In genomic region chr9:107367727-107368502, GRCh38 we compare ENCODE assay signal across 1 cellular context.
TF ChIP-seq lines count a peak whose summit lies in the region.

No MANE protein-coding gene starts in this region.

TF ChIP-seq in HepG2, 621 proteins besides CTCF, POLR2A, EP300 and RAD21 (continues in another document):
- 0 out of 2 replicates have a peak, but pooled peaks have one; percentile 9 for TF ChIP-seq ELF3 (CRISPR knock-in tag; IDR thresholded peaks at IDR 0.05)
- peak; percentile 66 for TF ChIP-seq ZBTB7A (CRISPR knock-in tag; IDR thresholded peaks at IDR 0.05)
- TF ChIP-seq MYPOP (CRISPR knock-in tag; IDR thresholded peaks at IDR 0.05) = 0 out of 2 replicates have a peak, but pooled peaks have one; percentile 45
- TF ChIP-seq ZNF317 (CRISPR knock-in tag; IDR thresholded peaks at IDR 0.05) = 0 out of 2 replicates have a peak, but pooled peaks have one; percentile 54
- TF ChIP-seq TFAP4 (IDR thresholded peaks at IDR 0.05; ENCODE audit: borderline replicate concordance, low read depth) = peak; percentile 88
- TF ChIP-seq CEBPZ (IDR thresholded peaks at IDR 0.05; ENCODE audit: low read length) = no peak
- no peak for TF ChIP-seq TRIM24 (CRISPR knock-in tag; IDR thresholded peaks at IDR 0.05)
- TF ChIP-seq ZNF772 (CRISPR knock-in tag; IDR thresholded peaks at IDR 0.05) = peak; percentile 14; the same call in 1 of the 2 replicates
- TF ChIP-seq SAP130 (CRISPR knock-in tag; IDR thresholded peaks at IDR 0.05; ENCODE audit: low read depth) = peak; percentile 73
- TF ChIP-seq SRY (CRISPR knock-in tag; IDR thresholded peaks at IDR 0.05) = 0 out of 2 replicates have a peak, but pooled peaks have one; percentile 38
- TF ChIP-seq ZNF558 (CRISPR knock-in tag; IDR thresholded peaks at IDR 0.05; ENCODE audit: borderline replicate concordance) = no peak
- TF ChIP-seq HMG20A (CRISPR knock-in tag; IDR thresholded peaks at IDR 0.05; ENCODE audit: borderline replicate concordance) = peak; percentile 72; the same call in 1 of the 2 replicates
- TF ChIP-seq ZSCAN9 (CRISPR knock-in tag; IDR thresholded peaks at IDR 0.05; ENCODE audit: borderline replicate concordance) = 0 out of 2 replicates have a peak, but pooled peaks have one; percentile 33
- peak; percentile 35; the same call in 1 of the 2 replicates for TF ChIP-seq KDM2A (CRISPR knock-in tag; IDR thresholded peaks at IDR 0.05; ENCODE audit: borderline replicate concordance, low read depth)
- no peak for TF ChIP-seq ZNF33A (CRISPR knock-in tag; IDR thresholded peaks at IDR 0.05; ENCODE audit: borderline replicate concordance)
- TF ChIP-seq MLX (CRISPR knock-in tag; IDR thresholded peaks at IDR 0.05) = no peak
- TF ChIP-seq ZNF607 (CRISPR knock-in tag; IDR thresholded peaks at IDR 0.05; ENCODE audit: borderline replicate concordance) = 0 out of 2 replicates have a peak, but pooled peaks have one; percentile 39
- peak; percentile 83 for TF ChIP-seq TEAD3 (CRISPR knock-in tag; optimal IDR thresholded peaks at IDR 0.05; ENCODE audit: borderline replicate concordance)
- peak; percentile 81 for TF ChIP-seq FOSL2 (CRISPR knock-in tag; IDR thresholded peaks at IDR 0.05)
- no peak for TF ChIP-seq KDM1A (CRISPR knock-in tag; IDR thresholded peaks at IDR 0.05)
- TF ChIP-seq FOXK1 (CRISPR knock-in tag; IDR thresholded peaks at IDR 0.05; ENCODE audit: borderline replicate concordance, low read depth) = peak; percentile 18; the same call in 1 of the 2 replicates
- peak; percentile 37; the same call in 1 of the 2 replicates for TF ChIP-seq GATAD1 (CRISPR knock-in tag; IDR thresholded peaks at IDR 0.05)
- peak; percentile 17; the same call in 1 of the 2 replicates for TF ChIP-seq ZNF205 (CRISPR knock-in tag; IDR thresholded peaks at IDR 0.05)
- TF ChIP-seq FOXA1 (IDR thresholded peaks at IDR 0.05) = no peak
- TF ChIP-seq FOXA1 (CRISPR knock-in tag; IDR thresholded peaks at IDR 0.05) = peak; percentile 80
- peak; percentile 79 for TF ChIP-seq HMG20B (CRISPR knock-in tag; conservative IDR thresholded peaks at IDR 0.05)
- TF ChIP-seq JARID2 (CRISPR knock-in tag; IDR thresholded peaks at IDR 0.05; ENCODE audit: insufficient replicate concordance) = no peak
- TF ChIP-seq ZNF121 (CRISPR knock-in tag; IDR thresholded peaks at IDR 0.05) = 0 out of 2 replicates have a peak, but pooled peaks have one; percentile 38
- peak; percentile 69; the same call in 1 of the 2 replicates for TF ChIP-seq ZNF24 (IDR thresholded peaks at IDR 0.05)
- no peak for TF ChIP-seq IKZF4 (CRISPR knock-in tag; IDR thresholded peaks at IDR 0.05; ENCODE audit: borderline replicate concordance, low read depth, not compliant biosample characterization)
- 0 out of 2 replicates have a peak, but pooled peaks have one; percentile 44 for TF ChIP-seq ZNF329 (CRISPR knock-in tag; IDR thresholded peaks at IDR 0.05; ENCODE audit: low read depth)
- 0 out of 2 replicates have a peak, but pooled peaks have one; percentile 33 for TF ChIP-seq ZNF335 (CRISPR knock-in tag; IDR thresholded peaks at IDR 0.05)
- TF ChIP-seq HDAC1 (CRISPR knock-in tag; IDR thresholded peaks at IDR 0.05) = peak; percentile 70
- peak; percentile 30; the same call in 1 of the 2 replicates for TF ChIP-seq HDAC2 (CRISPR knock-in tag; IDR thresholded peaks at IDR 0.05)
- peak; percentile 68; the same call in 1 of the 2 replicates for TF ChIP-seq PAXIP1 (CRISPR knock-in tag; conservative IDR thresholded peaks at IDR 0.05)
- TF ChIP-seq TBX2 (CRISPR knock-in tag; IDR thresholded peaks at IDR 0.05; ENCODE audit: borderline replicate concordance) = peak; percentile 50; the same call in 1 of the 2 replicates
- no peak for TF ChIP-seq SYNCRIP (IDR thresholded peaks at IDR 0.05; ENCODE audit: insufficient read depth, low read depth, low read length)
- peak; percentile 65; the same call in 1 of the 2 replicates for TF ChIP-seq PHF21A (CRISPR knock-in tag; IDR thresholded peaks at IDR 0.05)
- TF ChIP-seq NR3C1 (CRISPR knock-in tag; IDR thresholded peaks at IDR 0.05) = no peak
- TF ChIP-seq BHLHE40 (IDR thresholded peaks at IDR 0.05; ENCODE audit: low read length) = peak; percentile 28; the same call in 1 of the 2 replicates
- TF ChIP-seq PITX1 (CRISPR knock-in tag; IDR thresholded peaks at IDR 0.05) = peak; percentile 39; the same call in 1 of the 2 replicates
- TF ChIP-seq MTA1 (CRISPR knock-in tag; IDR thresholded peaks at IDR 0.05; ENCODE audit: borderline replicate concordance) = peak; percentile 31; the same call in 1 of the 2 replicates
- peak; percentile 18; the same call in 1 of the 2 replicates for TF ChIP-seq ARID4A (CRISPR knock-in tag; IDR thresholded peaks at IDR 0.05; ENCODE audit: borderline replicate concordance)
- peak; percentile 21; the same call in 1 of the 2 replicates for TF ChIP-seq THAP11 (CRISPR knock-in tag; IDR thresholded peaks at IDR 0.05)
- peak; percentile 49 for TF ChIP-seq ZNF644 (CRISPR knock-in tag; IDR thresholded peaks at IDR 0.05; ENCODE audit: low read depth)
- TF ChIP-seq TCF12 (IDR thresholded peaks at IDR 0.05) = no peak
- TF ChIP-seq TCF12 (CRISPR knock-in tag; IDR thresholded peaks at IDR 0.05) = 0 out of 2 replicates have a peak, but pooled peaks have one; percentile 33
- TF ChIP-seq MTA3 (CRISPR knock-in tag; IDR thresholded peaks at IDR 0.05) = no peak
- TF ChIP-seq FLYWCH1 (CRISPR knock-in tag; IDR thresholded peaks at IDR 0.05) = no peak
- peak; percentile 28 for TF ChIP-seq ZEB1 (IDR thresholded peaks at IDR 0.05; ENCODE audit: insufficient replicate concordance, low read depth)
- peak; percentile 97 for TF ChIP-seq GFI1 (CRISPR knock-in tag; IDR thresholded peaks at IDR 0.05; ENCODE audit: borderline replicate concordance)
- no peak for TF ChIP-seq SOX13 (IDR thresholded peaks at IDR 0.05)
- TF ChIP-seq SOX13 (CRISPR knock-in tag; conservative IDR thresholded peaks at IDR 0.05 in 1 of 2, IDR thresholded peaks at IDR 0.05 in 1 of 2) = peak in 1 of 2 experiments; percentile 61; a peak in 2 of 4 replicates
- 0 out of 2 replicates have a peak, but pooled peaks have one; percentile 15 for TF ChIP-seq ZGPAT (CRISPR knock-in tag; IDR thresholded peaks at IDR 0.05)
- no peak for TF ChIP-seq RELA (CRISPR knock-in tag; IDR thresholded peaks at IDR 0.05)
- TF ChIP-seq ESRRA (CRISPR knock-in tag; IDR thresholded peaks at IDR 0.05; ENCODE audit: low read depth) = peak; percentile 71; the same call in 1 of the 2 replicates
